Comparison of ENCODE assay signal across 1 cellular context in the genomic region with DNA sequence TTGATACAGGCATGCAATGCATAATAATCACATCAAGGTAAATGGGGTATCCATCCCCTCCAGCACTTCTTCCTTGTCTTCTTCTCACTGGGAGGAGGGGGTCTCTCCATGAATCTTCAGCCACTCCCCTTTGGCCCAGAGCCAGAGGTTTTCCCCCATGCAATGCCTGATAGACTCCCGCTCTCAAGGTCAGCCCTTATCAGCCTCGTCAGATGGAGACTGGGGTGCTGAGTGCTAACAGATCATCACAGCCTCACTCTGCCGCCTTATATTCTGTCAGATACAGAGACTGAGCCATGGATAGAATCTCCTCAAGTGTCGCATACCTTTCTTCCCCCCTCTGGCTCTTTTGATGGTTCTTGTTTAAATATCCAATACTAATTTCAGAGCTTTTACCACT.
TF ChIP-seq lines count a peak whose summit lies in the region.

No MANE protein-coding gene starts in this region.

TF ChIP-seq in K562, 482 proteins besides CTCF, POLR2A, EP300 and RAD21:
- TF ChIP-seq RBM39 (optimal IDR thresholded peaks at IDR 0.05; ENCODE audit: low read depth, low read length) (no peak), TAF7 (tag; IDR thresholded peaks at IDR 0.05) (no peak), ZNF518B (CRISPR knock-in tag; IDR thresholded peaks at IDR 0.05) (no peak), CREBBP (IDR thresholded peaks at IDR 0.05; ENCODE audit: low read depth, low read length) (no peak), NFIC (IDR thresholded peaks at IDR 0.05) (peak; percentile 35; the same call in 1 of the 2 replicates), ETS1 (conservative IDR thresholded peaks at IDR 0.05; ENCODE audit: control insufficient read depth, low read depth, low read length) (no peak), USF1 (CRISPR knock-in tag; IDR thresholded peaks at IDR 0.05) (no peak)
- TF ChIP-seq, protein P1, sequence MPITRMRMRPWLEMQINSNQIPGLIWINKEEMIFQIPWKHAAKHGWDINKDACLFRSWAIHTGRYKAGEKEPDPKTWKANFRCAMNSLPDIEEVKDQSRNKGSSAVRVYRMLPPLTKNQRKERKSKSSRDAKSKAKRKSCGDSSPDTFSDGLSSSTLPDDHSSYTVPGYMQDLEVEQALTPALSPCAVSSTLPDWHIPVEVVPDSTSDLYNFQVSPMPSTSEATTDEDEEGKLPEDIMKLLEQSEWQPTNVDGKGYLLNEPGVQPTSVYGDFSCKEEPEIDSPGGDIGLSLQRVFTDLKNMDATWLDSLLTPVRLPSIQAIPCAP (CRISPR knock-in tag; IDR thresholded peaks at IDR 0.05; ENCODE audit: borderline replicate concordance), result no peak
TF ChIP-seq in K562: peak in this region for 1.
